ENCODE assay signal across 8 cellular contexts in genomic region chrX:153646620-153647373, GRCh38. TPM values are rescaled to one million over a fixed set of nuclear protein-coding genes. Genes with fewer than 3 reads are reported as not detected.
DNase-seq lines count a peak whose midpoint lies in the region; ATAC-seq, FAIRE-seq and TF ChIP-seq lines count a peak whose summit lies in the region.

TSS of gene DUSP9 (plus strand) at chrX:153647203. CDS start at chrX:153647954, 751 bp downstream.

- H3K4me3 Mint-ChIP-seq in progenitor cell of endocrine pancreas (ENCODE audit: low read depth), result peak within 1 kb of the TSS; percentile 72

- peak; percentile 65 for FAIRE-seq in endothelial cell of umbilical vein (lab: Jason Lieb, UNC)

- intact Hi-C loops in endothelial cell of umbilical vein (cut with micrococcal nuclease), result no loop called here

- dilution Hi-C loops in endothelial cell of umbilical vein (cut with MboI; ENCODE audit: extremely low pct_ligation_motif_present, low sequenced_read_pairs), result no loop called here

- no peaks in the 10 kb centered on the region for H3K9me3 ChIP-seq in endothelial cell of umbilical vein (replicated peaks; ENCODE audit: control insufficient read depth, insufficient read depth, low read length)

- H3K9me3 Mint-ChIP-seq in progenitor cell of endocrine pancreas (ENCODE audit: low read depth), result peaks cover under 1% of the 10 kb centered on the region

- H3K27me3 Mint-ChIP-seq in progenitor cell of endocrine pancreas, result peaks cover 5% of the 10 kb centered on the region

- peaks cover 14% of the 10 kb centered on the region for H3K4me1 Mint-ChIP-seq in progenitor cell of endocrine pancreas (ENCODE audit: low read depth)

- POLR2A ChIA-PET in endothelial cell of umbilical vein (lab: Charles Lee), result no interaction called here

- H3K4me3 ChIP-seq in endothelial cell of umbilical vein (replicated peaks in 1 of 3; ENCODE audit: insufficient read depth in 1 of 3, low read depth in 1 of 3, low read length in 3 of 3), result no peak within 1 kb of the TSS

- CTCF ChIA-PET in endothelial cell of umbilical vein (lab: Charles Lee), result interaction anchor here (0.6 to 2.8 kb wide), 4 partner anchors 10 to 37 kb away, joined by 3 to 11 read pairs (median 4); no protein-coding TSS in a partner anchor

- no TSS peak for BruUV-seq in endothelial cell of umbilical vein (replicated peaks; lab: Mats Ljungman, UMichigan)

- no peak for TF ChIP-seq POLR2A in endothelial cell of umbilical vein (IDR thresholded peaks at IDR 0.05; ENCODE audit: low read depth, low read length)

- H3K27ac ChIP-seq in endothelial cell of umbilical vein (ENCODE audit: insufficient read depth, low read depth, low read length), result no peak within 1 kb of the TSS

- DNase-seq in NCI-H1417 (lab: John Stamatoyannopoulos, UW) (peak; percentile 17 to 27 (median 19)), NCI-H1417 treated with DMSO at 0.1 percent for 48 hours (lab: John Stamatoyannopoulos, UW) (no peak), NCI-H69 (lab: John Stamatoyannopoulos, UW) (peak; percentile 67), endothelial cell of umbilical vein (ENCODE audit: low read depth, low spot score) (peak; percentile 17), progenitor cell of endocrine pancreas (ENCODE audit: low spot score, unreplicated experiment) (peak; percentile 58)

- no peak within 1 kb of the TSS for H3K4me2 ChIP-seq in endothelial cell of umbilical vein (ENCODE audit: insufficient read depth, low read length)

- ATAC-seq in HG02970 (IDR thresholded peaks at IDR 0.05; ENCODE audit: low FRiP score, unreplicated experiment), result no peak
- no peak for ATAC-seq in HG02798 (IDR thresholded peaks at IDR 0.05; ENCODE audit: poor library complexity, unreplicated experiment)
- no peak for ATAC-seq in GM21786 (IDR thresholded peaks at IDR 0.05; ENCODE audit: unreplicated experiment)

- H3K9ac ChIP-seq in endothelial cell of umbilical vein (replicated peaks; ENCODE audit: extremely low read depth, insufficient read depth, low read length), result no peak within 1 kb of the TSS

- no peak within 1 kb of the TSS for H2AFZ ChIP-seq in endothelial cell of umbilical vein (ENCODE audit: low read depth, low read length)

- peaks cover 3% of the 10 kb centered on the region for H3K36me3 Mint-ChIP-seq in progenitor cell of endocrine pancreas (ENCODE audit: insufficient read depth)

- no peaks in the 10 kb centered on the region for H4K20me1 ChIP-seq in endothelial cell of umbilical vein (replicated peaks; ENCODE audit: control insufficient read depth, extremely low read depth, insufficient read depth, low read length)

- H3K27ac Mint-ChIP-seq in progenitor cell of endocrine pancreas, result peak within 1 kb of the TSS; percentile 89

- no peaks in the 10 kb centered on the region for H3K79me2 ChIP-seq in endothelial cell of umbilical vein (ENCODE audit: control insufficient read depth, insufficient read depth, low read length)

- H3K4me1 ChIP-seq in endothelial cell of umbilical vein (ENCODE audit: control insufficient read depth, extremely low read depth, insufficient read depth, low read length), result no peaks in the 10 kb centered on the region

- TF ChIP-seq CTCF in endothelial cell of umbilical vein (IDR thresholded peaks at IDR 0.05; ENCODE audit: extremely low read depth in 1 of 2, insufficient read depth in 1 of 2, low read depth in 1 of 2, low read length in 2 of 2), result no peak
- no peak for TF ChIP-seq CTCF in progenitor cell of endocrine pancreas (IDR thresholded peaks at IDR 0.05; ENCODE audit: unreplicated experiment)

- H3K9me1 ChIP-seq in endothelial cell of umbilical vein (replicated peaks; ENCODE audit: control insufficient read depth, extremely low read depth, insufficient read depth, low read length), result no peaks in the 10 kb centered on the region

- H3K27me3 ChIP-seq in endothelial cell of umbilical vein (ENCODE audit: control insufficient read depth in 2 of 2, insufficient read depth in 2 of 2, low read length in 2 of 2), result peaks cover 48 to 50% of the 10 kb centered on the region in 2 experiments

- no peaks in the 10 kb centered on the region for H3K36me3 ChIP-seq in endothelial cell of umbilical vein (ENCODE audit: control insufficient read depth in 2 of 2, extremely low read depth in 1 of 2, insufficient read depth in 2 of 2, low read length in 2 of 2)

TF ChIP-seq in endothelial cell of umbilical vein, 7 proteins besides CTCF, POLR2A, EP300 and RAD21:
- TF ChIP-seq, protein P1, sequence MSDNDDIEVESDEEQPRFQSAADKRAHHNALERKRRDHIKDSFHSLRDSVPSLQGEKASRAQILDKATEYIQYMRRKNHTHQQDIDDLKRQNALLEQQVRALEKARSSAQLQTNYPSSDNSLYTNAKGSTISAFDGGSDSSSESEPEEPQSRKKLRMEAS (IDR thresholded peaks at IDR 0.05; ENCODE audit: insufficient read depth, insufficient read length), result no peak
- no peak for TF ChIP-seq FOS (IDR thresholded peaks at IDR 0.05; ENCODE audit: borderline replicate concordance, insufficient read depth, low read length)
- no peak for TF ChIP-seq MYC (IDR thresholded peaks at IDR 0.05; ENCODE audit: low read depth, low read length)
- TF ChIP-seq JUN (IDR thresholded peaks at IDR 0.05; ENCODE audit: borderline replicate concordance, insufficient read depth, insufficient read length, low read depth), result no peak
- no peak for TF ChIP-seq POLR2AphosphoS5 (IDR thresholded peaks at IDR 0.05; ENCODE audit: insufficient read depth, low read depth, low read length)
- TF ChIP-seq GATA2 (IDR thresholded peaks at IDR 0.05; ENCODE audit: insufficient read depth, insufficient read length, low read depth, low read length), result no peak
- no peak for TF ChIP-seq EZH2 (IDR thresholded peaks at IDR 0.05; ENCODE audit: borderline replicate concordance, low read depth, low read length, severe bottlenecking)
TF ChIP-seq in endothelial cell of umbilical vein: peak in this region for 0.

RNA-seq across cellular contexts. Expression of gene DUSP9, which starts in this region (rescaled TPM):
- total RNA-seq in endothelial cell of umbilical vein, result 0.35 TPM in 1 of 2 replicates, not detected in the other
- 0.04 and 0.05 TPM in 2 replicates for polyA plus RNA-seq in endothelial cell of umbilical vein
- 0.09 and 0.14 TPM in 2 replicates for polyA plus RNA-seq in endothelial cell of umbilical vein (2011; cell fraction: cytosol; rRNA removed)
- 0.05 TPM in 1 of 2 replicates, not detected in the other for polyA plus RNA-seq in endothelial cell of umbilical vein (2011; cell fraction: nucleus; rRNA removed)
- 0.19 and 0.29 TPM in 2 replicates for polyA plus RNA-seq in endothelial cell of umbilical vein (2012)
- 0.19 and 0.74 TPM in 2 replicates for polyA minus RNA-seq in endothelial cell of umbilical vein
- polyA minus RNA-seq in endothelial cell of umbilical vein (2011; cell fraction: cytosol; rRNA and poly(A)+ RNA removed), result 22.1 TPM
- polyA minus RNA-seq in endothelial cell of umbilical vein (2011; cell fraction: nucleus; rRNA and poly(A)+ RNA removed), result not detected in 2 replicates
- 35.7 and 36.5 TPM in 2 replicates for total RNA-seq in progenitor cell of endocrine pancreas

Comparison
In these comparisons a context has a peak if more than half of its experiments do, and no peak if none do; other contexts are left out.
1. RNA of gene DUSP9 (total RNA-seq): 35.7 to 36.5 TPM in progenitor cell of endocrine pancreas; 0.35 TPM in endothelial cell of umbilical vein; every median in the first group is over 10 times any median in the second.